10 cellular contexts compared by ENCODE assay signal in the genomic region with DNA sequence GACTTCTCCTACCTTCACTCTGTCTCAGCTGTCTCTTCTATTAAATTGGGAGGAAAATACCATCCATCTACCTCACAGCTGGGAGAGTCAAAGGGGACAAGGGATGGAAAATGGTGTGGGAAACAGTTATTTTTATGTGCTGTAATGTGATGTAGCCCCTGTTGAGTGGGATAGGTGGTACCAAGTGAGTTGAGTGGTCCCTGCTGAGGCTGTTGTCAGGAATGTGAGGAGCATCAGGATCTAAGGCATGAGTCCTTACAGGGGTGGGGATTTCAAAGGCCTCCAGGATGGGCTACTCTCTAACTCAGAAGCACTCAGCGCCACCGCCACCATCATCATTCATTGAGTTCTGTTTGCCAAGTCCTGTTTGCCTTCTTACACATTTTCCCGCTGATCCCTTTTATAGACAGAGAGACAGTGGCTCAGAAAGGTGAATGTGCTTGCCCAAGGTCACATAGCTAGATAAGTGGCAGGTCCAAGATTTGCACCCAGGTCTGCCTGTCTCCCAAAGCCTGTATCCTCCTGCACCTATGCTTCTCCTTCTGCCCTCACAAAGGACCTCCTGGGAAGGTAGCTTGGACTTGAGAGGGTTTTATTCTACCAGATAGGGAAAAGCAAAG. TPM values are rescaled to one million over a fixed set of nuclear protein-coding genes. Genes with fewer than 3 reads are reported as not detected.
DNase-seq lines count a peak whose midpoint lies in the region; ATAC-seq and TF ChIP-seq lines count a peak whose summit lies in the region.
"Had no signal": no experiment of that assay in that cellular context is flagged by ENCODE, and none has a peak within 500 bp of the region (broad histone marks: within the 10 kb centered on the region; RNA-seq: fewer than 3 reads in every experiment).

No MANE protein-coding gene starts in this region.

- intact Hi-C loops in dendritic cell treated with granulocyte-macrophage colony-stimulating factor and Interleukin-4, amounts not matched to agents 40 ng/mL and 50 ng/mL, for 4 days (cut with micrococcal nuclease): no loop called here

- peaks cover 0 to 1% of the 10 kb centered on the region in 2 experiments for H3K36me3 ChIP-seq in SK-N-SH (replicated peaks in 1 of 2; ENCODE audit: control insufficient read depth in 1 of 2, insufficient read depth in 2 of 2, low read length in 1 of 2)

- no peak overlapping the region for H2AFZ ChIP-seq in SK-N-SH (ENCODE audit: low read depth)

- TF ChIP-seq CTCF in SK-N-SH (IDR thresholded peaks at IDR 0.05): no peak
- TF ChIP-seq CTCF in type B pancreatic cell (conservative IDR thresholded peaks at IDR 0.05): no peak

- DNase-seq in SK-N-SH (no peak), type B pancreatic cell (ENCODE audit: extremely low spot score, unreplicated experiment) (no peak), dermis blood vessel endothelial cell (no peak), NCI-H2196 treated with DMSO at 0.1 percent for 48 hours (lab: John Stamatoyannopoulos, UW; ENCODE audit: unreplicated experiment) (no peak)
- DNase-seq in natural killer cell treated with Interleukin-12 subunit alpha and Interleukin-12 subunit beta and Interleukin-15 and Interleukin-18, amount 100 ng/mL, for 72 hours (ENCODE audit: low spot score): no peak
- DNase-seq: GOT3, T-helper 1 cell had no signal

- peaks cover 4% of the 10 kb centered on the region for H4K20me1 ChIP-seq in SK-N-SH (ENCODE audit: insufficient read depth)

- H3K27ac ChIP-seq in SK-N-SH (ENCODE audit: low read depth in 2 of 2, low read length in 1 of 2): peak overlapping the region; percentile 98 to 100

- H3K36me3 Mint-ChIP-seq in dendritic cell treated with granulocyte-macrophage colony-stimulating factor and Interleukin-4, amounts not matched to agents 40 ng/mL and 50 ng/mL, for 4 days (ENCODE audit: low read depth): peaks cover 6% of the 10 kb centered on the region
- no peaks in the 10 kb centered on the region for H3K36me3 Mint-ChIP-seq in natural killer cell treated with Interleukin-12 subunit alpha and Interleukin-12 subunit beta and Interleukin-15 and Interleukin-18, amount 100 ng/mL, for 72 hours
- H3K36me3 Mint-ChIP-seq in type B pancreatic cell: no peaks in the 10 kb centered on the region

- ATAC-seq in SK-N-SH treated with all-trans-retinoic acid at 6 μM for 48 hours (no peak), GM18520 (IDR thresholded peaks at IDR 0.05; ENCODE audit: unreplicated experiment) (no peak)
- no peak for ATAC-seq in natural killer cell treated with Interleukin-12 subunit alpha and Interleukin-12 subunit beta and Interleukin-15 and Interleukin-18, amount 100 ng/mL, for 72 hours

- CTCF ChIA-PET in SK-N-SH (lab: Yijun Ruan, JAX): interaction anchor here (1.1 to 9.4 kb wide), 5 partner anchors 8 to 74 kb away, joined by 3 to 97 read pairs (median 5); no protein-coding TSS in a partner anchor

- peaks cover 17% of the 10 kb centered on the region for H3K79me2 ChIP-seq in SK-N-SH (ENCODE audit: insufficient read depth)

- POLR2A ChIA-PET in SK-N-SH (lab: Yijun Ruan, JAX): interaction anchor here (1.2 kb wide), 1 partner anchor 35 kb away, joined by 3 read pairs; no protein-coding TSS in a partner anchor

- peaks cover 38% of the 10 kb centered on the region for H3F3A ChIP-seq in SK-N-SH (replicated peaks; ENCODE audit: insufficient read depth)

- peak overlapping the region; percentile 99 for H3K9ac ChIP-seq in SK-N-SH

- no peak overlapping the region for H3K4me3 Mint-ChIP-seq in dendritic cell treated with granulocyte-macrophage colony-stimulating factor and Interleukin-4, amounts not matched to agents 40 ng/mL and 50 ng/mL, for 4 days
- H3K4me3 Mint-ChIP-seq in natural killer cell treated with Interleukin-12 subunit alpha and Interleukin-12 subunit beta and Interleukin-15 and Interleukin-18, amount 100 ng/mL, for 72 hours: peak overlapping the region; percentile 40
- H3K4me3 Mint-ChIP-seq in type B pancreatic cell: peak overlapping the region; percentile 73

- TF ChIP-seq RAD21 in SK-N-SH (IDR thresholded peaks at IDR 0.05; ENCODE audit: low read length): no peak

- peaks cover 81% of the 10 kb centered on the region for H3K4me1 Mint-ChIP-seq in dendritic cell treated with granulocyte-macrophage colony-stimulating factor and Interleukin-4, amounts not matched to agents 40 ng/mL and 50 ng/mL, for 4 days (ENCODE audit: low read depth)
- peaks cover 32 to 38% of the 10 kb centered on the region in 2 donors for H3K4me1 Mint-ChIP-seq in natural killer cell treated with Interleukin-12 subunit alpha and Interleukin-12 subunit beta and Interleukin-15 and Interleukin-18, amount 100 ng/mL, for 72 hours (ENCODE audit: low read depth in 2 of 2)
- H3K4me1 Mint-ChIP-seq in type B pancreatic cell (ENCODE audit: unreplicated experiment): peaks cover 64% of the 10 kb centered on the region

- peak overlapping the region; percentile 61; the same call in 1 of the 2 replicates for H3K4me2 ChIP-seq in SK-N-SH

- no peaks in the 10 kb centered on the region for H3K27me3 ChIP-seq in SK-N-SH (ENCODE audit: insufficient read depth)

- H3K9me3 Mint-ChIP-seq in dendritic cell treated with granulocyte-macrophage colony-stimulating factor and Interleukin-4, amounts not matched to agents 40 ng/mL and 50 ng/mL, for 4 days: no peaks in the 10 kb centered on the region
- no peaks in the 10 kb centered on the region for H3K9me3 Mint-ChIP-seq in natural killer cell treated with Interleukin-12 subunit alpha and Interleukin-12 subunit beta and Interleukin-15 and Interleukin-18, amount 100 ng/mL, for 72 hours
- no peaks in the 10 kb centered on the region for H3K9me3 Mint-ChIP-seq in type B pancreatic cell

- H3K4me1 ChIP-seq in SK-N-SH (ENCODE audit: control insufficient read depth in 1 of 2, insufficient read depth in 2 of 2, low read depth in 1 of 2, low read length in 1 of 2): peaks cover 43 to 54% of the 10 kb centered on the region in 2 experiments

- no peaks in the 10 kb centered on the region for H3K9me2 ChIP-seq in SK-N-SH

- no peak for TF ChIP-seq EP300 in SK-N-SH (IDR thresholded peaks at IDR 0.05; ENCODE audit: borderline replicate concordance in 1 of 2, low read depth in 1 of 2, low read length in 1 of 2)

- no peaks in the 10 kb centered on the region for H3K9me3 ChIP-seq in SK-N-SH

- H3K27me3 Mint-ChIP-seq in dendritic cell treated with granulocyte-macrophage colony-stimulating factor and Interleukin-4, amounts not matched to agents 40 ng/mL and 50 ng/mL, for 4 days: peaks cover 36% of the 10 kb centered on the region
- peaks cover 53 to 77% of the 10 kb centered on the region in 2 donors for H3K27me3 Mint-ChIP-seq in natural killer cell treated with Interleukin-12 subunit alpha and Interleukin-12 subunit beta and Interleukin-15 and Interleukin-18, amount 100 ng/mL, for 72 hours
- no peaks in the 10 kb centered on the region for H3K27me3 Mint-ChIP-seq in type B pancreatic cell

- peak overlapping the region; percentile 97 for H3K27ac Mint-ChIP-seq in dendritic cell treated with granulocyte-macrophage colony-stimulating factor and Interleukin-4, amounts not matched to agents 40 ng/mL and 50 ng/mL, for 4 days
- peak overlapping the region; percentile 27 to 84 for H3K27ac Mint-ChIP-seq in natural killer cell treated with Interleukin-12 subunit alpha and Interleukin-12 subunit beta and Interleukin-15 and Interleukin-18, amount 100 ng/mL, for 72 hours
- H3K27ac Mint-ChIP-seq in type B pancreatic cell: peak overlapping the region; percentile 99

- 96% methylated on average over 3 of the region's 3 CpGs for WGBS in SK-N-SH (ENCODE audit: low lambda C conversion rate)

- no peak overlapping the region for H3K4me3 ChIP-seq in SK-N-SH (ENCODE audit: low read depth in 2 of 2, low read length in 1 of 2)

TF ChIP-seq in SK-N-SH, 30 proteins besides CTCF, POLR2A, EP300 and RAD21:
- TF ChIP-seq MEF2A (IDR thresholded peaks at IDR 0.05; ENCODE audit: borderline replicate concordance, low read depth) (no peak), JUND (IDR thresholded peaks at IDR 0.05) (no peak)
- TF ChIP-seq, protein P1, sequence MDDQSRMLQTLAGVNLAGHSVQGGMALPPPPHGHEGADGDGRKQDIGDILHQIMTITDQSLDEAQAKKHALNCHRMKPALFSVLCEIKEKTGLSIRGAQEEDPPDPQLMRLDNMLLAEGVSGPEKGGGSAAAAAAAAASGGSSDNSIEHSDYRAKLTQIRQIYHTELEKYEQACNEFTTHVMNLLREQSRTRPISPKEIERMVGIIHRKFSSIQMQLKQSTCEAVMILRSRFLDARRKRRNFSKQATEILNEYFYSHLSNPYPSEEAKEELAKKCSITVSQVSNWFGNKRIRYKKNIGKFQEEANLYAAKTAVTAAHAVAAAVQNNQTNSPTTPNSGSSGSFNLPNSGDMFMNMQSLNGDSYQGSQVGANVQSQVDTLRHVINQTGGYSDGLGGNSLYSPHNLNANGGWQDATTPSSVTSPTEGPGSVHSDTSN (IDR thresholded peaks at IDR 0.05): no peak

TF ChIP-seq in SK-N-SH treated with all-trans-retinoic acid at 6 μM for 48 hours, 23 proteins besides CTCF, POLR2A, EP300 and RAD21:
- TF ChIP-seq GLIS3 (CRISPR knock-in tag; IDR thresholded peaks at IDR 0.05) (no peak), ISL1 (CRISPR knock-in tag; IDR thresholded peaks at IDR 0.05) (no peak), CSRNP3 (CRISPR knock-in tag; IDR thresholded peaks at IDR 0.05) (no peak)

RNA-seq across cellular contexts. Expression of gene ID3, which starts 4.6 kb away (rescaled TPM):
- polyA plus RNA-seq in SK-N-SH (2012; rRNA removed): 394 and 504 TPM in 2 replicates
- polyA plus RNA-seq in SK-N-SH (2012; cell fraction: cytosol; rRNA removed): 247 and 268 TPM in 2 replicates
- polyA plus RNA-seq in SK-N-SH (2012; cell fraction: nucleus; rRNA removed): 1,333 and 1,662 TPM in 2 replicates
- total RNA-seq in natural killer cell treated with Interleukin-12 subunit alpha and Interleukin-12 subunit beta and Interleukin-15 and Interleukin-18, amount 100 ng/mL, for 72 hours: 1 to 10 TPM; 2.6 to 5.0 TPM
- total RNA-seq in type B pancreatic cell (ENCODE audit: low replicate concordance): 240 and 495 TPM in 2 replicates
- 407 and 906 TPM in 2 replicates for total RNA-seq in dermis blood vessel endothelial cell

RNA-seq across cellular contexts. Expression of gene E2F2, which starts 32.8 kb away (rescaled TPM):
- polyA plus RNA-seq in SK-N-SH (2012; rRNA removed): 0.43 and 0.44 TPM in 2 replicates
- 0.30 and 0.47 TPM in 2 replicates for polyA plus RNA-seq in SK-N-SH (2012; cell fraction: cytosol; rRNA removed)
- 1.1 and 1.7 TPM in 2 replicates for polyA plus RNA-seq in SK-N-SH (2012; cell fraction: nucleus; rRNA removed)
- total RNA-seq in natural killer cell treated with Interleukin-12 subunit alpha and Interleukin-12 subunit beta and Interleukin-15 and Interleukin-18, amount 100 ng/mL, for 72 hours: 10 to 100 TPM; 10.7 to 15.5 TPM
- 8.4 and 9.4 TPM in 2 replicates for total RNA-seq in type B pancreatic cell (ENCODE audit: low replicate concordance)
- total RNA-seq in dermis blood vessel endothelial cell: 1.9 and 4.6 TPM in 2 replicates

Comparison
In these comparisons a context has a peak if more than half of its experiments do, and no peak if none do; other contexts are left out.
1. RNA of gene ID3, which starts 4.6 kb away (total RNA-seq): 407 to 906 TPM in dermis blood vessel endothelial cell and 240 to 495 TPM in type B pancreatic cell; 2.6 to 5.0 TPM in natural killer cell treated with Interleukin-12 subunit alpha and Interleukin-12 subunit beta and Interleukin-15 and Interleukin-18, amount 100 ng/mL, for 72 hours; every median in the first group is over 10 times any median in the second.
2. Peak in every context shown above with its lines, with median percentiles within 50 percentile points of each other: H3K27ac Mint-ChIP-seq.